In the genomic region with DNA sequence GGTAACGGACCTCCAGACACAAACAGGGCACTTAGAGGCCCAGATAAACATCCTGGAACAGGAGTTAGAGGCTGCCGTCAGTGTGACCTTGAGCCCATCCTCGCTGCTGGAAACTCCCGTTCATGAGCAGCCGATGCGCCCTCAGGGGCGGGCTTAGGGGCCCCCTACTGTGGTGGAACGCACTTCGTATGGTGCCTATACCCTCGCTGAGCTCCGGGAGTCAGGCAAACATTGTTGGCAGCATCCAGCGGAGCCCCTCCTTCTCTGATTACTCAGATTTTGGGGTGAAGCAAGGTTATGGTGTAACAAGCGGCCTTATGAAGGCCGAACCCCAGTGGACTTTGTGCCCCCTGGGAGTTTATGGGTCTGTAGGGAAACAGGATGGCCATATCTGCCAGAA, we compare ENCODE assay signal across 37 cellular contexts.
"Had no signal": no experiment of that assay in that cellular context is flagged by ENCODE, and none has a peak within 500 bp of the region (broad histone marks: within the 10 kb centered on the region; RNA-seq: fewer than 3 reads in every experiment).

No MANE protein-coding gene starts in this region.

- ATAC-seq: activated CD4-positive, alpha-beta T cell treated with anti-CD3 and anti-CD28 coated beads for 36 hours; activated CD4-positive, CD25-positive, alpha-beta regulatory T cell treated with anti-CD3 and anti-CD28 coated beads, Interleukin-2, amount 50 U/mL, for 24 hours; activated CD8-positive, alpha-beta T cell treated with anti-CD3 and anti-CD28 coated beads for 36 hours; activated naive CD4-positive, alpha-beta T cell treated with anti-CD3 and anti-CD28 coated beads, Interleukin-2, amount 50 U/mL, for 72 hours; activated T-cell treated with anti-CD3 and anti-CD28 coated beads, Interleukin-2, amount 50 U/mL, for 4 hours; activated T-cell treated with anti-CD3 and anti-CD28 coated beads, Interleukin-2, amount 50 U/mL, for 72 hours; activated T-helper 17 cell treated with anti-CD3 and anti-CD28 coated beads, Interleukin-2, amount 50 U/mL, for 72 hours had no signal

- H3K27me3 ChIP-seq: adrenal gland, cardiac muscle cell had no signal

- H3K36me3 ChIP-seq: adrenal gland, cardiac muscle cell had no signal

- H3K36me3 Mint-ChIP-seq: activated CD4-positive, alpha-beta memory T cell treated with anti-CD3 and anti-CD28 coated beads for 36 hours; activated naive CD8-positive, alpha-beta T cell treated with anti-CD3 and anti-CD28 coated beads for 36 hours; brain had no signal

- H3K4me1 ChIP-seq: adrenal gland had no signal

- H3K4me3 ChIP-seq: adrenal gland, cardiac muscle cell had no signal

- H3K27ac Mint-ChIP-seq: activated CD4-positive, alpha-beta memory T cell treated with anti-CD3 and anti-CD28 coated beads for 36 hours; activated CD4-positive, alpha-beta T cell treated with anti-CD3 and anti-CD28 coated beads for 36 hours; activated CD4-positive, alpha-beta T cell treated with anti-CD3 and anti-CD28 coated beads, Interleukin-2, amount 10 ng/mL, durations not matched to agents 7 days and 5 days; activated CD8-positive, alpha-beta T cell treated with anti-CD3 and anti-CD28 coated beads for 36 hours; activated naive CD4-positive, alpha-beta T cell treated with anti-CD3 and anti-CD28 coated beads for 36 hours; activated naive CD4-positive, alpha-beta T cell treated with anti-CD3 and anti-CD28 coated beads, Interleukin-2, amount 50 U/mL, for 72 hours; activated naive CD8-positive, alpha-beta T cell treated with anti-CD3 and anti-CD28 coated beads for 36 hours; activated T-cell treated with anti-CD3 and anti-CD28 coated beads, Interleukin-2, amount 50 U/mL, for 72 hours; activated T-helper 1 cell treated with anti-CD3 and anti-CD28 coated beads, Interleukin-12 subunit alpha, Interleukin-12 subunit beta, Interleukin-2, Interleukin-4 antibody, amounts not matched to agents 30 ng/mL and 10 ng/mL and 1 ng/mL, durations not matched to agents 14 hours and 24 hours and 36 hours; activated T-helper 17 cell treated with anti-CD3 and anti-CD28 coated beads, Interleukin-2, amount 50 U/mL, for 72 hours; brain; T-helper 1 cell treated with Interleukin-12 subunit alpha and Interleukin-12 subunit beta and Interleukin-4 antibody, amounts not matched to agents 30 μg/mL and 1 μg/mL, for 36 hours; T-helper 2 cell treated with Interferon-gamma antibody and Interleukin-4, amounts not matched to agents 5 μg/mL and 100 μg/mL, for 36 hours had no signal

- H3K27me3 Mint-ChIP-seq: activated CD4-positive, alpha-beta memory T cell treated with anti-CD3 and anti-CD28 coated beads for 36 hours; activated CD4-positive, alpha-beta T cell treated with anti-CD3 and anti-CD28 coated beads for 36 hours; activated CD4-positive, alpha-beta T cell treated with anti-CD3 and anti-CD28 coated beads, Interleukin-2, amount 10 ng/mL, durations not matched to agents 7 days and 5 days; activated CD8-positive, alpha-beta T cell treated with anti-CD3 and anti-CD28 coated beads for 36 hours; activated naive CD8-positive, alpha-beta T cell treated with anti-CD3 and anti-CD28 coated beads for 36 hours; activated T-helper 17 cell treated with anti-CD3 and anti-CD28 coated beads, Interleukin-2, amount 50 U/mL, for 72 hours; central memory CD8-positive, alpha-beta T cell had no signal

- H3K4me1 Mint-ChIP-seq: activated CD4-positive, alpha-beta T cell treated with anti-CD3 and anti-CD28 coated beads for 36 hours; activated CD4-positive, alpha-beta T cell treated with anti-CD3 and anti-CD28 coated beads, Interleukin-2, amount 10 ng/mL, durations not matched to agents 7 days and 5 days; activated naive CD8-positive, alpha-beta T cell treated with anti-CD3 and anti-CD28 coated beads for 36 hours; activated T-helper 17 cell treated with anti-CD3 and anti-CD28 coated beads, Interleukin-2, amount 50 U/mL, for 72 hours; brain; central memory CD8-positive, alpha-beta T cell had no signal

- H3K4me3 Mint-ChIP-seq: activated CD4-positive, alpha-beta memory T cell treated with anti-CD3 and anti-CD28 coated beads for 36 hours; activated CD4-positive, alpha-beta T cell treated with anti-CD3 and anti-CD28 coated beads for 36 hours; activated CD4-positive, alpha-beta T cell treated with anti-CD3 and anti-CD28 coated beads, Interleukin-2, amount 10 ng/mL, durations not matched to agents 7 days and 5 days; activated CD8-positive, alpha-beta T cell treated with anti-CD3 and anti-CD28 coated beads for 36 hours; activated naive CD4-positive, alpha-beta T cell treated with anti-CD3 and anti-CD28 coated beads for 36 hours; activated naive CD8-positive, alpha-beta T cell treated with anti-CD3 and anti-CD28 coated beads for 36 hours; activated T-cell treated with anti-CD3 and anti-CD28 coated beads, Interleukin-2, amount 50 U/mL, for 4 hours; activated T-cell treated with anti-CD3 and anti-CD28 coated beads, Interleukin-2, amount 50 U/mL, for 72 hours; activated T-helper 1 cell treated with anti-CD3 and anti-CD28 coated beads, Interleukin-12 subunit alpha, Interleukin-12 subunit beta, Interleukin-2, Interleukin-4 antibody, amounts not matched to agents 30 ng/mL and 10 ng/mL and 1 ng/mL, durations not matched to agents 14 hours and 24 hours and 36 hours; activated T-helper 17 cell treated with anti-CD3 and anti-CD28 coated beads, Interleukin-2, amount 50 U/mL, for 72 hours; brain; central memory CD8-positive, alpha-beta T cell; T-helper 1 cell treated with Interleukin-12 subunit alpha and Interleukin-12 subunit beta and Interleukin-4 antibody, amounts not matched to agents 30 μg/mL and 1 μg/mL, for 36 hours; T-helper 2 cell treated with Interferon-gamma antibody and Interleukin-4, amounts not matched to agents 5 μg/mL and 100 μg/mL, for 36 hours had no signal

- DNase-seq: activated CD4-positive, alpha-beta memory T cell treated with anti-CD3 and anti-CD28 coated beads for 36 hours; activated CD4-positive, alpha-beta T cell treated with anti-CD3 and anti-CD28 coated beads for 1 hour; activated CD4-positive, alpha-beta T cell treated with anti-CD3 and anti-CD28 coated beads for 36 hours; activated CD4-positive, alpha-beta T cell treated with anti-CD3 and anti-CD28 coated beads for 48 hours; activated CD4-positive, alpha-beta T cell treated with anti-CD3 and anti-CD28 coated beads, Interleukin-2, amount 10 ng/mL, durations not matched to agents 7 days and 5 days; activated CD4-positive, CD25-positive, alpha-beta regulatory T cell; activated CD8-positive, alpha-beta memory T cell treated with anti-CD3 and anti-CD28 coated beads, Interleukin-2, amount 50 U/mL, for 4 hours; activated CD8-positive, alpha-beta T cell treated with anti-CD3 and anti-CD28 coated beads for 36 hours; activated effector memory CD4-positive, alpha-beta T cell treated with anti-CD3 and anti-CD28 coated beads, Interleukin-2, amount 50 U/mL, for 16 hours; activated gamma-delta T cell treated with Interleukin-2 at 50 U/mL for 16 hours; activated naive CD4-positive, alpha-beta T cell; activated naive CD4-positive, alpha-beta T cell treated with anti-CD3 and anti-CD28 coated beads for 36 hours; activated naive CD4-positive, alpha-beta T cell treated with anti-CD3 and anti-CD28 coated beads, Interleukin-2, amount 50 U/mL, for 16 hours; activated naive CD8-positive, alpha-beta T cell treated with anti-CD3 and anti-CD28 coated beads for 36 hours; activated T-cell treated with anti-CD3 and anti-CD28 coated beads for 4 hours; activated T-cell treated with anti-CD3 and anti-CD28 coated beads, Interleukin-2, amount 50 U/mL, for 1 hour; activated T-cell treated with anti-CD3 and anti-CD28 coated beads, Interleukin-2, amount 50 U/mL, for 4 hours; activated T-cell treated with anti-CD3 and anti-CD28 coated beads, Interleukin-2, amount 50 U/mL, for 72 hours; adrenal gland; amniotic stem cell; aorta; caudate nucleus; cerebellar nuclear complex; SW 1271; T-helper 1 cell; T-helper 2 cell; T-helper 9 cell had no signal

- H3K9me3 ChIP-seq: adrenal gland had no signal

- H3K27ac ChIP-seq: adrenal gland, cardiac muscle cell, VCaP had no signal
